Comparison of ENCODE assay signal across 13 cellular contexts in the genomic region with DNA sequence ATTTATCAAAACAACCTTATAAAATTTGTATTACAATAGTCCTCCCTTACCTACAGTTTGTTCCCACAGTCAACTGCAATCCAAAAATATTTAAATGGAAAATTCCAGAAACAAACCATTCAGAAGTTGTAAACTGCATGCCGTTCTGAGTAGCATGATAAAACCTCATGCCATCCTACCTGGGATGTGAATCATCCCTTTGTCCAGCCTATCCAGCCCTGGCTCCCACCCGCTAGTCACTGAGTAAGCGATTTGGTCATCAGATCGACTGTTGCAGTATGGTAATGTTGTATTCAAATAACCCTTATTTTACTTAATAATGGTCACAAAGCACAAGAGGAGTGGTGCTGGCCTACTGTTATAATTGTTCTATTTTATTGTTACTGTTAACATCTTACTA.
DNase-seq lines count a peak whose midpoint lies in the region; ATAC-seq and TF ChIP-seq lines count a peak whose summit lies in the region.
"Had no signal": no experiment of that assay in that cellular context is flagged by ENCODE, and none has a peak within 500 bp of the region (broad histone marks: within the 10 kb centered on the region; RNA-seq: fewer than 3 reads in every experiment).

No MANE protein-coding gene starts in this region.

- peaks cover 58% of the 10 kb centered on the region for H3K4me1 ChIP-seq in Karpas-422 (ENCODE audit: low read length)

- peak overlapping the region in 3 of 5 experiments; percentile 94 to 99 (median 99) for H3K27ac Mint-ChIP-seq in brain
- H3K27ac Mint-ChIP-seq: activated T-helper 2 cell treated with anti-CD3 and anti-CD28 coated beads, Interferon-gamma antibody, Interleukin-2, Interleukin-4, amounts not matched to agents 10 μg/mL and 5 μg/mL and 100 μg/mL, durations not matched to agents 14 hours and 24 hours and 36 hours had no signal

- peak overlapping the region; percentile 95 for H3K4me2 ChIP-seq in Karpas-422 (ENCODE audit: low read depth, low read length, poor library complexity, severe bottlenecking)

- no peak for TF ChIP-seq CTCF in AG10803 (conservative IDR thresholded peaks at IDR 0.05; ENCODE audit: low read length)
- TF ChIP-seq CTCF in brain (conservative IDR thresholded peaks at IDR 0.05), result no peak

- H3K79me2 ChIP-seq in Karpas-422 (ENCODE audit: low read length), result peaks cover 93% of the 10 kb centered on the region

- no peaks in the 10 kb centered on the region for H3K9me3 ChIP-seq in Karpas-422 (ENCODE audit: low read length)
- H3K9me3 ChIP-seq: right atrium auricular region, suprapubic skin had no signal

- no peak overlapping the region for H3K4me3 ChIP-seq in AG10803 (ENCODE audit: low read length)
- peak overlapping the region; percentile 60; the same call in 1 of the 2 replicates for H3K4me3 ChIP-seq in Karpas-422 (ENCODE audit: low read length)

- H3K27me3 ChIP-seq in Karpas-422 (ENCODE audit: low read length), result no peaks in the 10 kb centered on the region
- H3K27me3 ChIP-seq: right atrium auricular region, suprapubic skin had no signal

- H3K27ac ChIP-seq in Karpas-422 (ENCODE audit: low read length), result peak overlapping the region; percentile 46

- H3K36me3 Mint-ChIP-seq in brain, result peaks cover 16% of the 10 kb centered on the region

- no peak overlapping the region for H2AFZ ChIP-seq in Karpas-422 (ENCODE audit: low read length)

- H3K9me2 ChIP-seq in Karpas-422 (replicated peaks; ENCODE audit: insufficient read depth, low read length), result no peaks in the 10 kb centered on the region

- no peak overlapping the region for H3K9ac ChIP-seq in Karpas-422 (ENCODE audit: low read length)

- no peaks in the 10 kb centered on the region for H3K36me3 ChIP-seq in Karpas-422 (ENCODE audit: insufficient read depth, low read length)
- H3K36me3 ChIP-seq: right atrium auricular region, suprapubic skin had no signal

- ATAC-seq in HG02571 (IDR thresholded peaks at IDR 0.05; ENCODE audit: unreplicated experiment) (no peak), GM18868 (IDR thresholded peaks at IDR 0.05; ENCODE audit: unreplicated experiment) (no peak)

- H4K20me1 ChIP-seq in Karpas-422 (ENCODE audit: insufficient read depth, low read depth, low read length), result no peaks in the 10 kb centered on the region

- H3K9me3 Mint-ChIP-seq in brain, result no peaks in the 10 kb centered on the region
- H3K9me3 Mint-ChIP-seq: activated T-helper 2 cell treated with anti-CD3 and anti-CD28 coated beads, Interferon-gamma antibody, Interleukin-2, Interleukin-4, amounts not matched to agents 10 μg/mL and 5 μg/mL and 100 μg/mL, durations not matched to agents 14 hours and 24 hours and 36 hours had no signal

- H3K4me3 Mint-ChIP-seq in brain, result peak overlapping the region in 3 of 5 experiments; percentile 76 to 89 (median 85)

- H3K27me3 Mint-ChIP-seq in brain, result no peaks in the 10 kb centered on the region

- peaks cover 61% of the 10 kb centered on the region for H3K4me1 Mint-ChIP-seq in brain

- DNase-seq in AG10803 (ENCODE audit: low read depth) (peak; percentile 26), Karpas-422 (no peak), kidney tubule cell (ENCODE audit: low spot score) (peak; percentile 94), SK-N-DZ (ENCODE audit: low spot score) (no peak)
- no peak for DNase-seq in stimulated activated CD4-positive, alpha-beta T cell treated with anti-CD3 and anti-CD28 coated beads, Interleukin-12 subunit alpha, Interleukin-12 subunit beta, amount 100 ng/mL, for 4 hours
- DNase-seq: activated CD4-positive, alpha-beta T cell treated with anti-CD3 and anti-CD28 coated beads for 4 hours; KG1 had no signal

Comparison
In these comparisons a context has a peak if more than half of its experiments do, and no peak if none do; other contexts are left out.
1. DNase-seq: peak in AG10803 (single experiment) and kidney tubule cell (single experiment); none in Karpas-422 (single experiment), SK-N-DZ (single experiment) and stimulated activated CD4-positive, alpha-beta T cell treated with anti-CD3 and anti-CD28 coated beads, Interleukin-12 subunit alpha, Interleukin-12 subunit beta, amount 100 ng/mL, for 4 hours (single experiment).